ENCODE assay signal across 1 cellular context in the genomic region with DNA sequence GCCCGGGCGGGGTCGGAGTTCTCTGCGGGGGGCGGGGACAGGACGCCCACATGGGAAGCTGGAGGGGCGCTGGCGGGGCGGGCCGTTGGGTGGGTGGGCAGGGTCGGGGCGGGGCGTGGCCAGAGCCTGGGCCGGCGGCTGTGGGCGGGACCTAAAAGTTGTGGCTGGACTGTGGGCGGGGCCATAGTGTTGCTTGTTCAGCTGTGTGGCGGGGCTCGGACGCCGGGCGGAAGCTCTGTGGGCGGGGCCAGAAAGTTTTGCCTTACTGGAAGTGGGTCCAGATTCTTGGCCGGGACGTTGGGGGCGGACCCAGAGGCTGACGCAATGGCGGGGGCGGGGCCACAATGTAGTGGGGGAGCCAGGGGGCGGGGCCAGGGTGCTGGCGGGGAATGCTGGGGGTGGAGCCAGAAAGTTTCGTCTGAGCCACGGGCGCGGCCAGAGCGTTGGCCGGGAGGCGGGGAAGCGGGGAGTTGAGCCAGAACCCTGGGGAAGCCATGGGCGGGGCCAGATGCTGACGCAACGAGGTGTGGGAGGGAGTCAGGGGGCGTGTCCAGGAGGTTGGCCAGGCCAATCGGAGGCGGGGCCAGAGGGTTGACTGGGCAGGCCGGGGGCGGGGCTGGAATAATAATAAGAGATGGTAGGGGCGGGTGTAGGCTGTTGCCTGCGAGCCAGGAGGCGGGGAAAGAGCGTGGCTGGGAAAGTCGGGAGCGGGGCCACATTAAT.
TF ChIP-seq lines count a peak whose summit lies in the region.

No MANE protein-coding gene starts in this region.

TF ChIP-seq in SK-N-SH treated with all-trans-retinoic acid at 6 μM for 48 hours, 23 proteins besides CTCF, POLR2A, EP300 and RAD21 (continued from another document):
- TF ChIP-seq, protein P1, sequence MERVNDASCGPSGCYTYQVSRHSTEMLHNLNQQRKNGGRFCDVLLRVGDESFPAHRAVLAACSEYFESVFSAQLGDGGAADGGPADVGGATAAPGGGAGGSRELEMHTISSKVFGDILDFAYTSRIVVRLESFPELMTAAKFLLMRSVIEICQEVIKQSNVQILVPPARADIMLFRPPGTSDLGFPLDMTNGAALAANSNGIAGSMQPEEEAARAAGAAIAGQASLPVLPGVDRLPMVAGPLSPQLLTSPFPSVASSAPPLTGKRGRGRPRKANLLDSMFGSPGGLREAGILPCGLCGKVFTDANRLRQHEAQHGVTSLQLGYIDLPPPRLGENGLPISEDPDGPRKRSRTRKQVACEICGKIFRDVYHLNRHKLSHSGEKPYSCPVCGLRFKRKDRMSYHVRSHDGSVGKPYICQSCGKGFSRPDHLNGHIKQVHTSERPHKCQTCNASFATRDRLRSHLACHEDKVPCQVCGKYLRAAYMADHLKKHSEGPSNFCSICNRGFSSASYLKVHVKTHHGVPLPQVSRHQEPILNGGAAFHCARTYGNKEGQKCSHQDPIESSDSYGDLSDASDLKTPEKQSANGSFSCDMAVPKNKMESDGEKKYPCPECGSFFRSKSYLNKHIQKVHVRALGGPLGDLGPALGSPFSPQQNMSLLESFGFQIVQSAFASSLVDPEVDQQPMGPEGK (CRISPR knock-in tag; IDR thresholded peaks at IDR 0.05; ENCODE audit: borderline replicate concordance): no peak
